8 cellular contexts compared by ENCODE assay signal in the genomic region with DNA sequence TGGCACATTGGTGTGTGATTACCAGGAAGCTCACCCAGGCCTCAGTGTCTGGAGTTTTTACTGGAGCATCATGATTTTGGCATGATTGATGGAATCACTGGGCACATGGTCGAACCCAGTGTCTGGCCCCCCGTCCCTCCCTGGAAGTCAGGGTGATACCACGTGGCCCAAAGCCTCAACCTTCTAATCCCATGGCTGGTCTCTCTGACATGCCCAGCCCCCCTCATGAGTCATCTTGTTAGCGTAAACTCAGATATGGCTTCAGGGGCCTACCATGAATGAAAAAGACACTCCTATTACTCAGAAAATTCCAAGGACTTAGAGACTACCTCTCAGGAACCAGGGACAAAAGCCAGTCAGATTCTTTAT.
DNase-seq lines count a peak whose midpoint lies in the region; ATAC-seq and TF ChIP-seq lines count a peak whose summit lies in the region.

No MANE protein-coding gene starts in this region.

- no peaks in the 10 kb centered on the region for H3K27me3 ChIP-seq in WERI-Rb-1 (ENCODE audit: insufficient read depth, low read depth, severe bottlenecking)
- H3K27me3 ChIP-seq in thoracic aorta (replicated peaks; ENCODE audit: insufficient read depth): no peaks in the 10 kb centered on the region

- peak; percentile 9 for ATAC-seq in thoracic aorta (ENCODE audit: insufficient number of reproducible peaks, low FRiP score, low read depth)
- no peak for ATAC-seq in HG02678 (IDR thresholded peaks at IDR 0.05; ENCODE audit: unreplicated experiment)
- ATAC-seq in HG03159 (IDR thresholded peaks at IDR 0.05; ENCODE audit: unreplicated experiment): no peak

- TF ChIP-seq CTCF in WERI-Rb-1 (IDR thresholded peaks at IDR 0.05; ENCODE audit: low read depth, low read length) (no peak), thoracic aorta (IDR thresholded peaks at IDR 0.05) (no peak)

- peaks cover 40 to 78% of the 10 kb centered on the region in 2 donors for H3K4me1 ChIP-seq in thoracic aorta (ENCODE audit: control insufficient read depth in 1 of 2, low read depth in 2 of 2)

- H3K9me3 ChIP-seq in WERI-Rb-1 (ENCODE audit: severe bottlenecking) (peaks cover 5% of the 10 kb centered on the region), thoracic aorta (no peaks in the 10 kb centered on the region)

- no peak overlapping the region for H3K4me3 ChIP-seq in WERI-Rb-1 (ENCODE audit: low read depth, low read length)
- H3K4me3 ChIP-seq in thoracic aorta: no peak overlapping the region

- H3K36me3 ChIP-seq in WERI-Rb-1 (no peaks in the 10 kb centered on the region), thoracic aorta (no peaks in the 10 kb centered on the region)

- peak; percentile 23 for DNase-seq in activated CD4-positive, alpha-beta T cell treated with anti-CD3 and anti-CD28 coated beads for 48 hours
- DNase-seq in activated CD4-positive, alpha-beta T cell treated with anti-CD3 and anti-CD28 coated beads for 4 hours: no peak
- DNase-seq in WERI-Rb-1 (peak; percentile 55), glomerular visceral epithelial cell (ENCODE audit: extremely low spot score) (peak; percentile 72), thoracic aorta (ENCODE audit: low spot score) (peak; percentile 54), epidermal melanocyte (ENCODE audit: insufficient read length, low spot score) (no peak)

- H3K27ac ChIP-seq in WERI-Rb-1 (peak overlapping the region; percentile 70), thoracic aorta (peak overlapping the region; percentile 89 to 92)

Comparison
In these comparisons a context has a peak if more than half of its experiments do, and no peak if none do; other contexts are left out.
1. DNase-seq: peak in activated CD4-positive, alpha-beta T cell treated with anti-CD3 and anti-CD28 coated beads for 48 hours (single experiment), WERI-Rb-1 (single experiment), glomerular visceral epithelial cell (single experiment) and thoracic aorta (single experiment); none in activated CD4-positive, alpha-beta T cell treated with anti-CD3 and anti-CD28 coated beads for 4 hours (0 of 2) and epidermal melanocyte (single experiment).